Comparison of ENCODE assay signal across 17 cellular contexts in the genomic region with DNA sequence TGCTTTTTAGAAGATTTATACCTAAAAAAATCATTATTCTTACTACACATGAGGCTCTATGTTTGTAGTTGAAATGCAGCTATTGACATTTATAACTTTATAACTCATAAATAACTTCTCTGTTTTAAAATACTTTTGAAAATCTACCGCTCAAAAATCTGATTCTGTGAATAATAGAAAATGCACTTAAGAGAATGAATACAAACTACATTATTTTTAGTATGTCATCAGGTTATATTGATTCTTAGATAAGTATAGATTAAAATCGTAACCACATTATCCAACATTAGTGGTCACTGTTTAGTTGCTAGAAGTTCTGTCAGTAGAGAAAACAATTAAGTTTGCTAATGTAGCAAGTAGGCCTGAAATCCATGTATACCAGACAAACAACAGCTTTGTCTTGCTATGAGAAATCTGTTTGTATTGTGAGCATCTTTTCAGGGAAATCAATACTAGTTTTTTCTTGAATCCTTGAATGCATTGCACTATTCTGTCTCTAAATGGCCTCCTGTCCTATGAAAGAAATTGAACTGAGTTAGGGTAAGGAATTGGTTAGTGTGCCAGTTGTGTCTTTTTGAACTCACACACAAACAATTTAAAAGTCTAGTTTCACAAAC.
DNase-seq lines count a peak whose midpoint lies in the region; FAIRE-seq and TF ChIP-seq lines count a peak whose summit lies in the region.
"Had no signal": no experiment of that assay in that cellular context is flagged by ENCODE, and none has a peak within 500 bp of the region (broad histone marks: within the 10 kb centered on the region; RNA-seq: fewer than 3 reads in every experiment).

No MANE protein-coding gene starts in this region.

- no peak for TF ChIP-seq POLR2A in suprapubic skin (IDR thresholded peaks at IDR 0.05)

- TF ChIP-seq EP300 in SK-N-SH (IDR thresholded peaks at IDR 0.05; ENCODE audit: borderline replicate concordance in 1 of 2, low read depth in 1 of 2, low read length in 1 of 2) (no peak), suprapubic skin (IDR thresholded peaks at IDR 0.05) (no peak)

- no peaks in the 10 kb centered on the region for H3K36me3 ChIP-seq in mammary epithelial cell (ENCODE audit: insufficient read depth, low read length)
- no peaks in the 10 kb centered on the region for H3K36me3 ChIP-seq in SK-N-SH (replicated peaks in 1 of 2; ENCODE audit: control insufficient read depth in 1 of 2, insufficient read depth in 2 of 2, low read length in 1 of 2)
- H3K36me3 ChIP-seq in keratinocyte (ENCODE audit: control insufficient read depth in 2 of 2, extremely low read depth in 1 of 2, insufficient read depth in 2 of 2, low read length in 2 of 2): no peaks in the 10 kb centered on the region
- H3K36me3 ChIP-seq in suprapubic skin: no peaks in the 10 kb centered on the region
- H3K36me3 ChIP-seq: BLaER1 treated with 17β-estradiol and CSF1 and Interleukin-3, amounts not matched to agents 10 nM and 100 nM had no signal

- H3K4me1 ChIP-seq in mammary epithelial cell (ENCODE audit: insufficient read depth, low read length) (no peaks in the 10 kb centered on the region), SK-N-SH (ENCODE audit: control insufficient read depth in 1 of 2, insufficient read depth in 2 of 2, low read depth in 1 of 2, low read length in 1 of 2) (peaks cover 0 to 14% of the 10 kb centered on the region in 2 experiments; a peak in 2 of 4 replicates), keratinocyte (ENCODE audit: control insufficient read depth, extremely low read depth, insufficient read depth, low read length) (no peaks in the 10 kb centered on the region), suprapubic skin (no peaks in the 10 kb centered on the region)
- H3K4me1 ChIP-seq: BLaER1 treated with 17β-estradiol and CSF1 and Interleukin-3, amounts not matched to agents 10 nM and 100 nM had no signal

- H2AFZ ChIP-seq in mammary epithelial cell (ENCODE audit: low read depth, low read length) (peak overlapping the region; percentile 2), SK-N-SH (ENCODE audit: low read depth) (no peak overlapping the region), keratinocyte (ENCODE audit: control insufficient read depth, low read length) (no peak overlapping the region)

- CTCF ChIA-PET in mammary epithelial cell (lab: Charles Lee; ENCODE audit: low non-redundant PET) (no interaction called here), MCF 10A (lab: Yijun Ruan, JAX) (no interaction called here), SK-N-SH (lab: Yijun Ruan, JAX) (interaction anchor here (0.7 to 1.5 kb wide), 6 partner anchors 10 to 191 kb away, joined by 3 to 5 read pairs (median 4); no protein-coding TSS in a partner anchor)

- H3K9me2 ChIP-seq in SK-N-SH: no peaks in the 10 kb centered on the region

- H3K36me3 Mint-ChIP-seq in MCF 10A (ENCODE audit: insufficient read depth, unreplicated experiment): no peaks in the 10 kb centered on the region
- H3K36me3 Mint-ChIP-seq: CD4-positive, CD25-positive, alpha-beta regulatory T cell had no signal

- H3K9me1 ChIP-seq in keratinocyte (ENCODE audit: control insufficient read depth, extremely low read depth, insufficient read depth, low read length): no peaks in the 10 kb centered on the region

- BruUV-seq in mammary epithelial cell (replicated peaks; lab: Mats Ljungman, UMichigan) (no TSS peak), MCF 10A (replicated peaks; lab: Mats Ljungman, UMichigan) (no TSS peak)

- peak; percentile 31; the same call in 1 of the 2 replicates for TF ChIP-seq RAD21 in SK-N-SH (IDR thresholded peaks at IDR 0.05; ENCODE audit: low read length)

- in situ Hi-C loops in mammary epithelial cell (cut with MboI; ENCODE audit: low sequenced_read_pairs in 2 of 2): no loop called here

- H3K27ac ChIP-seq in mammary epithelial cell (ENCODE audit: insufficient read depth, low read depth, low read length) (no peak overlapping the region), SK-N-SH (ENCODE audit: low read depth in 2 of 2, low read length in 1 of 2) (peak overlapping the region in 1 of 2 experiments; percentile 44; a peak in 2 of 4 replicates), keratinocyte (ENCODE audit: control insufficient read depth, insufficient read depth, low read length) (no peak overlapping the region), suprapubic skin (no peak overlapping the region)
- H3K27ac ChIP-seq: 22Rv1; BLaER1 treated with 17β-estradiol and CSF1 and Interleukin-3, amounts not matched to agents 10 nM and 100 nM; HL-60 had no signal

- no peaks in the 10 kb centered on the region for H4K20me1 ChIP-seq in mammary epithelial cell (ENCODE audit: insufficient read depth, low read length)
- H4K20me1 ChIP-seq in SK-N-SH (ENCODE audit: insufficient read depth): no peaks in the 10 kb centered on the region
- H4K20me1 ChIP-seq in keratinocyte (ENCODE audit: control insufficient read depth, extremely low read depth, insufficient read depth, low read length): no peaks in the 10 kb centered on the region
- H4K20me1 ChIP-seq: BLaER1 treated with 17β-estradiol and CSF1 and Interleukin-3, amounts not matched to agents 10 nM and 100 nM had no signal

- no peaks in the 10 kb centered on the region for H3K4me1 Mint-ChIP-seq in MCF 10A (ENCODE audit: insufficient read depth, unreplicated experiment)
- H3K4me1 Mint-ChIP-seq: CD4-positive, CD25-positive, alpha-beta regulatory T cell had no signal

- no peak overlapping the region for H3K4me2 ChIP-seq in mammary epithelial cell (ENCODE audit: insufficient read depth, low read depth, low read length)
- H3K4me2 ChIP-seq in SK-N-SH: no peak overlapping the region
- no peak overlapping the region for H3K4me2 ChIP-seq in keratinocyte (ENCODE audit: control insufficient read depth, extremely low read depth, insufficient read depth, low read depth, low read length)
- H3K4me2 ChIP-seq: BLaER1 treated with 17β-estradiol and CSF1 and Interleukin-3, amounts not matched to agents 10 nM and 100 nM had no signal

- dilution Hi-C loops in mammary epithelial cell (cut with HindIII; ENCODE audit: low sequenced_read_pairs): no loop called here
- dilution Hi-C loops in keratinocyte (cut with MboI; ENCODE audit: extremely low pct_ligation_motif_present, low sequenced_read_pairs): no loop called here

- POLR2A ChIA-PET in MCF 10A (lab: Yijun Ruan, JAX) (interaction anchor here (0.7 kb wide), 1 partner anchor 117 kb away, joined by 3 read pairs; no protein-coding TSS in a partner anchor), SK-N-SH (lab: Yijun Ruan, JAX) (no interaction called here)

- no peak overlapping the region for H3K9ac ChIP-seq in mammary epithelial cell (ENCODE audit: insufficient read depth, low read length)
- H3K9ac ChIP-seq in SK-N-SH: no peak overlapping the region
- no peak overlapping the region for H3K9ac ChIP-seq in keratinocyte (ENCODE audit: control insufficient read depth, extremely low read depth, insufficient read depth, low read length)
- H3K9ac ChIP-seq: BLaER1 treated with 17β-estradiol and CSF1 and Interleukin-3, amounts not matched to agents 10 nM and 100 nM had no signal

- H3K4me3 Mint-ChIP-seq in MCF 10A (ENCODE audit: unreplicated experiment): no peak overlapping the region
- H3K4me3 Mint-ChIP-seq: CD4-positive, CD25-positive, alpha-beta regulatory T cell had no signal

- H3K27ac Mint-ChIP-seq in MCF 10A (ENCODE audit: low read depth, unreplicated experiment): no peak overlapping the region
- H3K27ac Mint-ChIP-seq: CD4-positive, CD25-positive, alpha-beta regulatory T cell had no signal

- no peaks in the 10 kb centered on the region for H3K27me3 Mint-ChIP-seq in MCF 10A (ENCODE audit: insufficient read depth, unreplicated experiment)
- H3K27me3 Mint-ChIP-seq: CD4-positive, CD25-positive, alpha-beta regulatory T cell had no signal

- H3K79me2 ChIP-seq in mammary epithelial cell (ENCODE audit: insufficient read depth, low read length): no peaks in the 10 kb centered on the region
- no peaks in the 10 kb centered on the region for H3K79me2 ChIP-seq in SK-N-SH (ENCODE audit: insufficient read depth)
- no peaks in the 10 kb centered on the region for H3K79me2 ChIP-seq in keratinocyte (ENCODE audit: control insufficient read depth, insufficient read depth, low read length)

- DNase-seq in mammary epithelial cell (no peak), MCF 10A (ENCODE audit: unreplicated experiment) (no peak), SK-N-SH (peak; percentile 17), keratinocyte (ENCODE audit: low read depth, low spot score) (no peak), pons (ENCODE audit: low spot score) (peak; percentile 65), GOT3 (lab: John Stamatoyannopoulos, UW) (no peak), suprapubic skin (ENCODE audit: low spot score in 2 of 2) (no peak)
- DNase-seq in activated CD8-positive, alpha-beta memory T cell treated with anti-CD3 and anti-CD28 coated beads, Interleukin-2, amount 50 U/mL, for 48 hours: no peak
- DNase-seq: ACHN; Calu3; CD4-positive, CD25-positive, alpha-beta regulatory T cell; DMS 273 treated with DMSO at 0.1 percent for 48 hours had no signal

- no peaks in the 10 kb centered on the region for H3F3A ChIP-seq in SK-N-SH (replicated peaks; ENCODE audit: insufficient read depth)

- WGBS in mammary epithelial cell (ENCODE audit: low coverage, missing lambda C conversion rate): 66% methylated on average over 2 of the region's 2 CpGs
- 60% methylated on average over 2 of the region's 2 CpGs for WGBS in SK-N-SH (ENCODE audit: low lambda C conversion rate)
- 81% methylated on average over 2 of the region's 2 CpGs for WGBS in suprapubic skin

- peak; percentile 51 for FAIRE-seq in keratinocyte (lab: Jason Lieb, UNC)
- FAIRE-seq: GM12878, GM18507 had no signal

- no peaks in the 10 kb centered on the region for H3K9me3 Mint-ChIP-seq in MCF 10A (ENCODE audit: unreplicated experiment)
- H3K9me3 Mint-ChIP-seq: CD4-positive, CD25-positive, alpha-beta regulatory T cell had no signal

- TF ChIP-seq CTCF in mammary epithelial cell (conservative IDR thresholded peaks at IDR 0.05 in 1 of 2, IDR thresholded peaks at IDR 0.05 in 1 of 2; ENCODE audit: extremely low read depth in 1 of 2, insufficient read depth in 1 of 2, low read depth in 1 of 2, low read length in 2 of 2) (no peak), MCF 10A (IDR thresholded peaks at IDR 0.05; ENCODE audit: unreplicated experiment) (no peak), SK-N-SH (IDR thresholded peaks at IDR 0.05) (no peak), keratinocyte (optimal IDR thresholded peaks at IDR 0.05 in 1 of 3, IDR thresholded peaks at IDR 0.05 in 1 of 3, conservative IDR thresholded peaks at IDR 0.05 in 1 of 3; ENCODE audit: extremely low read depth in 1 of 3, insufficient read depth in 2 of 3, low read length in 3 of 3) (no peak), suprapubic skin (IDR thresholded peaks at IDR 0.05) (no peak)

- intact Hi-C loops in mammary epithelial cell (cut with micrococcal nuclease) (no loop called here), MCF 10A (cut with micrococcal nuclease) (no loop called here)

- H3K4me3 ChIP-seq in mammary epithelial cell (replicated peaks in 1 of 3; ENCODE audit: insufficient read depth in 1 of 3, low read depth in 2 of 3, low read length in 3 of 3) (no peak overlapping the region), SK-N-SH (ENCODE audit: low read depth in 2 of 2, low read length in 1 of 2) (no peak overlapping the region), keratinocyte (ENCODE audit: control insufficient read depth in 2 of 3, extremely low read depth in 1 of 3, insufficient read depth in 2 of 3, low read depth in 1 of 3, low read length in 3 of 3) (no peak overlapping the region), suprapubic skin (no peak overlapping the region)
- H3K4me3 ChIP-seq: BLaER1 treated with 17β-estradiol and CSF1 and Interleukin-3, amounts not matched to agents 10 nM and 100 nM; GM12878 had no signal

- no peaks in the 10 kb centered on the region for H3K27me3 ChIP-seq in mammary epithelial cell (ENCODE audit: insufficient read depth, low read length)
- H3K27me3 ChIP-seq in SK-N-SH (ENCODE audit: insufficient read depth): no peaks in the 10 kb centered on the region
- no peaks in the 10 kb centered on the region for H3K27me3 ChIP-seq in keratinocyte (ENCODE audit: control insufficient read depth, extremely low read depth, insufficient read depth, low read length)
- H3K27me3 ChIP-seq in suprapubic skin: no peaks in the 10 kb centered on the region
- H3K27me3 ChIP-seq: BLaER1 treated with 17β-estradiol and CSF1 and Interleukin-3, amounts not matched to agents 10 nM and 100 nM had no signal

- H3K9me3 ChIP-seq in mammary epithelial cell (replicated peaks; ENCODE audit: insufficient read depth, low read length): no peaks in the 10 kb centered on the region
- no peaks in the 10 kb centered on the region for H3K9me3 ChIP-seq in SK-N-SH
- H3K9me3 ChIP-seq in keratinocyte (ENCODE audit: control insufficient read depth, low read depth, low read length): no peaks in the 10 kb centered on the region
- no peaks in the 10 kb centered on the region for H3K9me3 ChIP-seq in suprapubic skin
- H3K9me3 ChIP-seq: BLaER1 treated with 17β-estradiol and CSF1 and Interleukin-3, amounts not matched to agents 10 nM and 100 nM had no signal

Comparison
In these comparisons a context has a peak if more than half of its experiments do, and no peak if none do; other contexts are left out.
1. DNase-seq: peak in SK-N-SH (single experiment) and pons (single experiment); none in mammary epithelial cell (single experiment), MCF 10A (single experiment), keratinocyte (single experiment), GOT3 (single experiment), suprapubic skin (0 of 2) and activated CD8-positive, alpha-beta memory T cell treated with anti-CD3 and anti-CD28 coated beads, Interleukin-2, amount 50 U/mL, for 48 hours (single experiment).